In the genomic region with DNA sequence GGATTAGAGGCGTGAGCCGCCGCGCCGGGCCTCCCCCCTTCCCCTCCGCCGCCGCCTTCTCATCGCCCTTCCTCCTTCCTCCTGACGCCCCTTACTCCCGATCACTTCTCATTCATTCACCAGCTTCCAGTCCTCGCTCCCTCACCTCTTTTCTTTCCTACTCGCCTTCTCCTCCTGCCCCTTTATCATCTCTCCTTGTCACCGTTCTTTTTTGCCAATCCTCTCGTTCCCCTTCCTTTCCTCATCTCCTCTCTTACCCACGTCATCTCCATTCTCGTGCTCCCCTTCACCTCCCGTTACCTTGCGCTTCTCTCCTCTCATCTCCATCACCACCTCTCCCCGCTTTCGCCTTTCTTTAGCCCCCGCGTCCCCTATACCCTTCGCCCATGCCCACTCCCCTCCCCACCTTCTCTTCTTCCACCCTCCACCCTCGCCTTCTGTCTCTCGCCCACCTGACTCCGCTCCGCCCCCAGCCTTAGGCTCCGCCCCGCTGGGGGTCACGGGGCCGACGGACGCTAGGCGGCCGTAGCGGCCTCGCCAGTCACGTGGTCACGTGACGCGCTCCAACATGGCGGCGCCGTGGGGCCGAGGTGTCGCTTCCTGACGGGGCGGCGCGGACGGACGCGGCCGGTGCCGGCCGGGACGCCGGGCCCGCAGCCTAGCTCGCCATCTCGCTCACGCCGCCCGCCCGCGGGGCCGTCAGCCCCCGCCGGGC, we compare ENCODE assay signal across 1 cellular context.
TF ChIP-seq lines count a peak whose summit lies in the region.

A gene (plus strand): TSS at position 544 of the 715 bp plus-strand sequence. CDS start 179 bp downstream, outside the sequence.

TF ChIP-seq in HepG2, 621 proteins besides CTCF, POLR2A, EP300 and RAD21 (continued from another document and continues in another):
- TF ChIP-seq, protein P1, sequence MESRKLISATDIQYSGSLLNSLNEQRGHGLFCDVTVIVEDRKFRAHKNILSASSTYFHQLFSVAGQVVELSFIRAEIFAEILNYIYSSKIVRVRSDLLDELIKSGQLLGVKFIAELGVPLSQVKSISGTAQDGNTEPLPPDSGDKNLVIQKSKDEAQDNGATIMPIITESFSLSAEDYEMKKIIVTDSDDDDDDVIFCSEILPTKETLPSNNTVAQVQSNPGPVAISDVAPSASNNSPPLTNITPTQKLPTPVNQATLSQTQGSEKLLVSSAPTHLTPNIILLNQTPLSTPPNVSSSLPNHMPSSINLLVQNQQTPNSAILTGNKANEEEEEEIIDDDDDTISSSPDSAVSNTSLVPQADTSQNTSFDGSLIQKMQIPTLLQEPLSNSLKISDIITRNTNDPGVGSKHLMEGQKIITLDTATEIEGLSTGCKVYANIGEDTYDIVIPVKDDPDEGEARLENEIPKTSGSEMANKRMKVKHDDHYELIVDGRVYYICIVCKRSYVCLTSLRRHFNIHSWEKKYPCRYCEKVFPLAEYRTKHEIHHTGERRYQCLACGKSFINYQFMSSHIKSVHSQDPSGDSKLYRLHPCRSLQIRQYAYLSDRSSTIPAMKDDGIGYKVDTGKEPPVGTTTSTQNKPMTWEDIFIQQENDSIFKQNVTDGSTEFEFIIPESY (CRISPR knock-in tag; IDR thresholded peaks at IDR 0.05) = 0 out of 2 replicates have a peak, but pooled peaks have one; percentile 34
- TF ChIP-seq ZFP90 (CRISPR knock-in tag; IDR thresholded peaks at IDR 0.05; ENCODE audit: borderline replicate concordance) = no peak
- no peak for TF ChIP-seq NFE2L2 (IDR thresholded peaks at IDR 0.05; ENCODE audit: low read length)
- TF ChIP-seq MTF1 (CRISPR knock-in tag; IDR thresholded peaks at IDR 0.05) = no peak
- TF ChIP-seq, protein P2, sequence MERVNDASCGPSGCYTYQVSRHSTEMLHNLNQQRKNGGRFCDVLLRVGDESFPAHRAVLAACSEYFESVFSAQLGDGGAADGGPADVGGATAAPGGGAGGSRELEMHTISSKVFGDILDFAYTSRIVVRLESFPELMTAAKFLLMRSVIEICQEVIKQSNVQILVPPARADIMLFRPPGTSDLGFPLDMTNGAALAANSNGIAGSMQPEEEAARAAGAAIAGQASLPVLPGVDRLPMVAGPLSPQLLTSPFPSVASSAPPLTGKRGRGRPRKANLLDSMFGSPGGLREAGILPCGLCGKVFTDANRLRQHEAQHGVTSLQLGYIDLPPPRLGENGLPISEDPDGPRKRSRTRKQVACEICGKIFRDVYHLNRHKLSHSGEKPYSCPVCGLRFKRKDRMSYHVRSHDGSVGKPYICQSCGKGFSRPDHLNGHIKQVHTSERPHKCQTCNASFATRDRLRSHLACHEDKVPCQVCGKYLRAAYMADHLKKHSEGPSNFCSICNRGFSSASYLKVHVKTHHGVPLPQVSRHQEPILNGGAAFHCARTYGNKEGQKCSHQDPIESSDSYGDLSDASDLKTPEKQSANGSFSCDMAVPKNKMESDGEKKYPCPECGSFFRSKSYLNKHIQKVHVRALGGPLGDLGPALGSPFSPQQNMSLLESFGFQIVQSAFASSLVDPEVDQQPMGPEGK (CRISPR knock-in tag; IDR thresholded peaks at IDR 0.05) = peak; percentile 82
- TF ChIP-seq ZNF878 (CRISPR knock-in tag; IDR thresholded peaks at IDR 0.05) = no peak; the same call in 1 of the 2 replicates
- TF ChIP-seq, protein P3, sequence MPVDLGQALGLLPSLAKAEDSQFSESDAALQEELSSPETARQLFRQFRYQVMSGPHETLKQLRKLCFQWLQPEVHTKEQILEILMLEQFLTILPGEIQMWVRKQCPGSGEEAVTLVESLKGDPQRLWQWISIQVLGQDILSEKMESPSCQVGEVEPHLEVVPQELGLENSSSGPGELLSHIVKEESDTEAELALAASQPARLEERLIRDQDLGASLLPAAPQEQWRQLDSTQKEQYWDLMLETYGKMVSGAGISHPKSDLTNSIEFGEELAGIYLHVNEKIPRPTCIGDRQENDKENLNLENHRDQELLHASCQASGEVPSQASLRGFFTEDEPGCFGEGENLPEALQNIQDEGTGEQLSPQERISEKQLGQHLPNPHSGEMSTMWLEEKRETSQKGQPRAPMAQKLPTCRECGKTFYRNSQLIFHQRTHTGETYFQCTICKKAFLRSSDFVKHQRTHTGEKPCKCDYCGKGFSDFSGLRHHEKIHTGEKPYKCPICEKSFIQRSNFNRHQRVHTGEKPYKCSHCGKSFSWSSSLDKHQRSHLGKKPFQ (CRISPR knock-in tag; IDR thresholded peaks at IDR 0.05; ENCODE audit: insufficient replicate concordance) = no peak
- TF ChIP-seq ZNF17 (CRISPR knock-in tag; IDR thresholded peaks at IDR 0.05) = no peak
- TF ChIP-seq NONO (IDR thresholded peaks at IDR 0.05) = peak; percentile 99
- peak; percentile 99 for TF ChIP-seq NONO (CRISPR knock-in tag; conservative IDR thresholded peaks at IDR 0.05)
- TF ChIP-seq, protein P4, sequence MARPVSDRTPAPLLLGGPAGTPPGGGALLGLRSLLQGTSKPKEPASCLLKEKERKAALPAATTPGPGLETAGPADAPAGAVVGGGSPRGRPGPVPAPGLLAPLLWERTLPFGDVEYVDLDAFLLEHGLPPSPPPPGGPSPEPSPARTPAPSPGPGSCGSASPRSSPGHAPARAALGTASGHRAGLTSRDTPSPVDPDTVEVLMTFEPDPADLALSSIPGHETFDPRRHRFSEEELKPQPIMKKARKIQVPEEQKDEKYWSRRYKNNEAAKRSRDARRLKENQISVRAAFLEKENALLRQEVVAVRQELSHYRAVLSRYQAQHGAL (CRISPR knock-in tag; IDR thresholded peaks at IDR 0.05; ENCODE audit: not compliant biosample characterization) = no peak
- TF ChIP-seq TAF15 (IDR thresholded peaks at IDR 0.05; ENCODE audit: low read depth, low read length, poor library complexity, severe bottlenecking) = no peak
- TF ChIP-seq SRSF4 (IDR thresholded peaks at IDR 0.05; ENCODE audit: low read depth, low read length, poor library complexity, severe bottlenecking) = no peak
- TF ChIP-seq RBM22 (optimal IDR thresholded peaks at IDR 0.05; ENCODE audit: low read length) = no peak
- no peak for TF ChIP-seq ZKSCAN8 (CRISPR knock-in tag; IDR thresholded peaks at IDR 0.05; ENCODE audit: borderline replicate concordance)
- TF ChIP-seq, protein P5, sequence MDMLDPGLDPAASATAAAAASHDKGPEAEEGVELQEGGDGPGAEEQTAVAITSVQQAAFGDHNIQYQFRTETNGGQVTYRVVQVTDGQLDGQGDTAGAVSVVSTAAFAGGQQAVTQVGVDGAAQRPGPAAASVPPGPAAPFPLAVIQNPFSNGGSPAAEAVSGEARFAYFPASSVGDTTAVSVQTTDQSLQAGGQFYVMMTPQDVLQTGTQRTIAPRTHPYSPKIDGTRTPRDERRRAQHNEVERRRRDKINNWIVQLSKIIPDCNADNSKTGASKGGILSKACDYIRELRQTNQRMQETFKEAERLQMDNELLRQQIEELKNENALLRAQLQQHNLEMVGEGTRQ (IDR thresholded peaks at IDR 0.05; ENCODE audit: low read depth, low read length) = peak; percentile 98
- TF ChIP-seq, protein P5 (CRISPR knock-in tag; IDR thresholded peaks at IDR 0.05; ENCODE audit: borderline replicate concordance) = peak; percentile 94
- 0 out of 2 replicates have a peak, but pooled peaks have one; percentile 33 for TF ChIP-seq MBNL3 (CRISPR knock-in tag; conservative IDR thresholded peaks at IDR 0.05)
- TF ChIP-seq ZNF713 (CRISPR knock-in tag; IDR thresholded peaks at IDR 0.05) = no peak
- peak; percentile 50 for TF ChIP-seq ZNF12 (CRISPR knock-in tag; IDR thresholded peaks at IDR 0.05)
- peak; percentile 22; the same call in 1 of the 2 replicates for TF ChIP-seq SUZ12 (IDR thresholded peaks at IDR 0.05; ENCODE audit: low read depth, low read length)
- TF ChIP-seq PPARG (CRISPR knock-in tag; conservative IDR thresholded peaks at IDR 0.05) = no peak
- no peak for TF ChIP-seq SMARCE1 (IDR thresholded peaks at IDR 0.05; ENCODE audit: borderline replicate concordance)
- TF ChIP-seq ZNF558 (CRISPR knock-in tag; IDR thresholded peaks at IDR 0.05; ENCODE audit: borderline replicate concordance) = peak; percentile 82; the same call in 1 of the 2 replicates
- peak; percentile 96 for TF ChIP-seq GATAD1 (CRISPR knock-in tag; IDR thresholded peaks at IDR 0.05)
- TF ChIP-seq, protein P6, sequence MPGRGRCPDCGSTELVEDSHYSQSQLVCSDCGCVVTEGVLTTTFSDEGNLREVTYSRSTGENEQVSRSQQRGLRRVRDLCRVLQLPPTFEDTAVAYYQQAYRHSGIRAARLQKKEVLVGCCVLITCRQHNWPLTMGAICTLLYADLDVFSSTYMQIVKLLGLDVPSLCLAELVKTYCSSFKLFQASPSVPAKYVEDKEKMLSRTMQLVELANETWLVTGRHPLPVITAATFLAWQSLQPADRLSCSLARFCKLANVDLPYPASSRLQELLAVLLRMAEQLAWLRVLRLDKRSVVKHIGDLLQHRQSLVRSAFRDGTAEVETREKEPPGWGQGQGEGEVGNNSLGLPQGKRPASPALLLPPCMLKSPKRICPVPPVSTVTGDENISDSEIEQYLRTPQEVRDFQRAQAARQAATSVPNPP (CRISPR knock-in tag; IDR thresholded peaks at IDR 0.05) = peak; percentile 40; the same call in 1 of the 2 replicates
- no peak for TF ChIP-seq STAT5B (CRISPR knock-in tag; IDR thresholded peaks at IDR 0.05)
- TF ChIP-seq SRSF1 (optimal IDR thresholded peaks at IDR 0.05; ENCODE audit: low read depth, low read length) = peak; percentile 73
- TF ChIP-seq ZNF256 (CRISPR knock-in tag; conservative IDR thresholded peaks at IDR 0.05) = no peak
- peak; percentile 98; the same call in 1 of the 2 replicates for TF ChIP-seq IKZF1 (IDR thresholded peaks at IDR 0.05)
- 0 out of 2 replicates have a peak, but pooled peaks have one; percentile 8 for TF ChIP-seq ZNF879 (CRISPR knock-in tag; IDR thresholded peaks at IDR 0.05)
- TF ChIP-seq CREB1 (IDR thresholded peaks at IDR 0.05) = peak; percentile 89
- no peak for TF ChIP-seq CREB1 (CRISPR knock-in tag; IDR thresholded peaks at IDR 0.05)
- TF ChIP-seq, protein P7, sequence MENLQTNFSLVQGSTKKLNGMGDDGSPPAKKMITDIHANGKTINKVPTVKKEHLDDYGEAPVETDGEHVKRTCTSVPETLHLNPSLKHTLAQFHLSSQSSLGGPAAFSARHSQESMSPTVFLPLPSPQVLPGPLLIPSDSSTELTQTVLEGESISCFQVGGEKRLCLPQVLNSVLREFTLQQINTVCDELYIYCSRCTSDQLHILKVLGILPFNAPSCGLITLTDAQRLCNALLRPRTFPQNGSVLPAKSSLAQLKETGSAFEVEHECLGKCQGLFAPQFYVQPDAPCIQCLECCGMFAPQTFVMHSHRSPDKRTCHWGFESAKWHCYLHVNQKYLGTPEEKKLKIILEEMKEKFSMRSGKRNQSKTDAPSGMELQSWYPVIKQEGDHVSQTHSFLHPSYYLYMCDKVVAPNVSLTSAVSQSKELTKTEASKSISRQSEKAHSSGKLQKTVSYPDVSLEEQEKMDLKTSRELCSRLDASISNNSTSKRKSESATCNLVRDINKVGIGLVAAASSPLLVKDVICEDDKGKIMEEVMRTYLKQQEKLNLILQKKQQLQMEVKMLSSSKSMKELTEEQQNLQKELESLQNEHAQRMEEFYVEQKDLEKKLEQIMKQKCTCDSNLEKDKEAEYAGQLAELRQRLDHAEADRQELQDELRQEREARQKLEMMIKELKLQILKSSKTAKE (CRISPR knock-in tag; IDR thresholded peaks at IDR 0.05; ENCODE audit: borderline replicate concordance) = peak; percentile 87
- TF ChIP-seq PHF8 (CRISPR knock-in tag; IDR thresholded peaks at IDR 0.05) = no peak
- peak; percentile 21 for TF ChIP-seq ZNF883 (CRISPR knock-in tag; IDR thresholded peaks at IDR 0.05; ENCODE audit: not compliant biosample characterization)
- peak; percentile 83; the same call in 1 of the 2 replicates for TF ChIP-seq ZNF788 (CRISPR knock-in tag; IDR thresholded peaks at IDR 0.05; ENCODE audit: borderline replicate concordance)
- TF ChIP-seq ATAD3A (CRISPR knock-in tag; IDR thresholded peaks at IDR 0.05) = 0 out of 2 replicates have a peak, but pooled peaks have one; percentile 22
- TF ChIP-seq KLF9 (CRISPR knock-in tag; IDR thresholded peaks at IDR 0.05; ENCODE audit: low read depth) = no peak
- TF ChIP-seq, protein P8, sequence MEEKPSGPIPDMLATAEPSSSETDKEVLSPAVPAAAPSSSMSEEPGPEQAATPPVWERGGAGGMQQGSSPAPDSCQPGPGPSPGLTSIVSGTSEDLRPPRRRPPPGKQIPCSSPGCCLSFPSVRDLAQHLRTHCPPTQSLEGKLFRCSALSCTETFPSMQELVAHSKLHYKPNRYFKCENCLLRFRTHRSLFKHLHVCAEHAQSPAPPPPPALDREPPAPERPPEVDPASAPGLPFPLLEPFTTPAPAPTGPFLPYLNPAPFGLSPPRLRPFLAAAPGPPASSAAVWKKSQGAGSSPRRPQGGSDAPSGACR (CRISPR knock-in tag; IDR thresholded peaks at IDR 0.05) = peak; percentile 97; the same call in 1 of the 2 replicates
- no peak for TF ChIP-seq ZNF354B (CRISPR knock-in tag; IDR thresholded peaks at IDR 0.05)
- TF ChIP-seq, protein P9, sequence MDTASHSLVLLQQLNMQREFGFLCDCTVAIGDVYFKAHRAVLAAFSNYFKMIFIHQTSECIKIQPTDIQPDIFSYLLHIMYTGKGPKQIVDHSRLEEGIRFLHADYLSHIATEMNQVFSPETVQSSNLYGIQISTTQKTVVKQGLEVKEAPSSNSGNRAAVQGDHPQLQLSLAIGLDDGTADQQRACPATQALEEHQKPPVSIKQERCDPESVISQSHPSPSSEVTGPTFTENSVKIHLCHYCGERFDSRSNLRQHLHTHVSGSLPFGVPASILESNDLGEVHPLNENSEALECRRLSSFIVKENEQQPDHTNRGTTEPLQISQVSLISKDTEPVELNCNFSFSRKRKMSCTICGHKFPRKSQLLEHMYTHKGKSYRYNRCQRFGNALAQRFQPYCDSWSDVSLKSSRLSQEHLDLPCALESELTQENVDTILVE (CRISPR knock-in tag; IDR thresholded peaks at IDR 0.05) = peak; percentile 40; the same call in 1 of the 2 replicates
- TF ChIP-seq ZNF570 (CRISPR knock-in tag; IDR thresholded peaks at IDR 0.05; ENCODE audit: borderline replicate concordance) = no peak
- TF ChIP-seq ZNF83 (CRISPR knock-in tag; IDR thresholded peaks at IDR 0.05; ENCODE audit: borderline replicate concordance) = no peak
- TF ChIP-seq, protein P10, sequence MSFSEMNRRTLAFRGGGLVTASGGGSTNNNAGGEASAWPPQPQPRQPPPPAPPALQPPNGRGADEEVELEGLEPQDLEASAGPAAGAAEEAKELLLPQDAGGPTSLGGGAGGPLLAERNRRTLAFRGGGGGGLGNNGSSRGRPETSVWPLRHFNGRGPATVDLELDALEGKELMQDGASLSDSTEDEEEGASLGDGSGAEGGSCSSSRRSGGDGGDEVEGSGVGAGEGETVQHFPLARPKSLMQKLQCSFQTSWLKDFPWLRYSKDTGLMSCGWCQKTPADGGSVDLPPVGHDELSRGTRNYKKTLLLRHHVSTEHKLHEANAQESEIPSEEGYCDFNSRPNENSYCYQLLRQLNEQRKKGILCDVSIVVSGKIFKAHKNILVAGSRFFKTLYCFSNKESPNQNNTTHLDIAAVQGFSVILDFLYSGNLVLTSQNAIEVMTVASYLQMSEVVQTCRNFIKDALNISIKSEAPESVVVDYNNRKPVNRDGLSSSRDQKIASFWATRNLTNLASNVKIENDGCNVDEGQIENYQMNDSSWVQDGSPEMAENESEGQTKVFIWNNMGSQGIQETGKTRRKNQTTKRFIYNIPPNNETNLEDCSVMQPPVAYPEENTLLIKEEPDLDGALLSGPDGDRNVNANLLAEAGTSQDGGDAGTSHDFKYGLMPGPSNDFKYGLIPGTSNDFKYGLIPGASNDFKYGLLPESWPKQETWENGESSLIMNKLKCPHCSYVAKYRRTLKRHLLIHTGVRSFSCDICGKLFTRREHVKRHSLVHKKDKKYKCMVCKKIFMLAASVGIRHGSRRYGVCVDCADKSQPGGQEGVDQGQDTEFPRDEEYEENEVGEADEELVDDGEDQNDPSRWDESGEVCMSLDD (CRISPR knock-in tag; IDR thresholded peaks at IDR 0.05; ENCODE audit: borderline replicate concordance) = no peak
